Comparison of ENCODE assay signal across 8 cellular contexts in genomic region chr16:47565454-47565853, GRCh38.
A peak's percentile ranks its signal among the peaks of the same experiment; 100 is the strongest.
DNase-seq lines count a peak whose midpoint lies in the region; ATAC-seq and TF ChIP-seq lines count a peak whose summit lies in the region.

No MANE protein-coding gene starts in this region.

- 0 out of 2 replicates have a peak, but pooled peaks cover 4% of the 10 kb centered on the region for H4K20me1 ChIP-seq in IMR-90 (ENCODE audit: insufficient read depth, low read length)

- H2BK20ac ChIP-seq in IMR-90 (ENCODE audit: low read depth, low read length) = 0 out of 2 replicates have a peak overlapping the region, but pooled peaks have one; percentile 44

- H2BK15ac ChIP-seq in IMR-90 (ENCODE audit: low read depth, low read length) = peak overlapping the region; percentile 36; the same call in 1 of the 3 replicates

- H3K4me1 ChIP-seq in IMR-90 (ENCODE audit: control insufficient read depth, insufficient read depth, low read length) = peaks cover 2% of the 10 kb centered on the region; the same call in 1 of the 2 replicates

- no peaks in the 10 kb centered on the region for H3K4me1 Mint-ChIP-seq in mesothelial cell of epicardium

- H3K27me3 Mint-ChIP-seq in mesothelial cell of epicardium (ENCODE audit: low read depth) = no peaks in the 10 kb centered on the region

- CTCF ChIA-PET in IMR-90 (lab: Yijun Ruan, JAX) = no interaction called here

- POLR2A ChIA-PET in IMR-90 (lab: Charles Lee; ENCODE audit: unreplicated experiment) = no interaction called here

- 0 out of 4 replicates have a peak overlapping the region, but pooled peaks have one; percentile 23 to 47 for H4K8ac ChIP-seq in IMR-90 (ENCODE audit: low read depth in 2 of 2, low read length in 2 of 2)

- H2BK5ac ChIP-seq in IMR-90 (ENCODE audit: low read depth, low read length, poor library complexity, severe bottlenecking) = no peak overlapping the region

- no peaks in the 10 kb centered on the region for H3K9me1 ChIP-seq in IMR-90 (ENCODE audit: insufficient read depth, low read length)

- H3K18ac ChIP-seq in IMR-90 (ENCODE audit: low read depth, low read length) = no peak overlapping the region

- peaks cover 20 to 25% of the 10 kb centered on the region in 2 donors for H3K9me3 Mint-ChIP-seq in activated naive CD4-positive, alpha-beta T cell treated with anti-CD3 and anti-CD28 coated beads, Interleukin-2, amount 50 U/mL, for 72 hours
- peaks cover 18% of the 10 kb centered on the region for H3K9me3 Mint-ChIP-seq in mesothelial cell of epicardium

- in situ Hi-C loops in ACHN (cut with HindIII; ENCODE audit: low pct_ligation_motif_present, low pct_unique_long_range_greater_than_20kb, low sequenced_read_pairs) = no loop called here
- in situ Hi-C loops in IMR-90 (cut with MboI; ENCODE audit: low sequenced_read_pairs) = loop anchor here (10.0 kb wide), 1 partner anchor 59 kb away; no protein-coding TSS in a partner anchor

- no peak overlapping the region for H3K4me3 Mint-ChIP-seq in mesothelial cell of epicardium

- intact Hi-C loops in IMR-90 (cut with micrococcal nuclease) = no loop called here

- no peak; the same call in 1 of the 2 replicates for ATAC-seq in IMR-90 (ENCODE audit: low read depth)
- ATAC-seq in activated naive CD4-positive, alpha-beta T cell treated with anti-CD3 and anti-CD28 coated beads, Interleukin-2, amount 50 U/mL, for 72 hours = peak in 1 of 2 donors; percentile 44
- no peak for ATAC-seq in HG03025 (IDR thresholded peaks at IDR 0.05; ENCODE audit: low FRiP score, unreplicated experiment)
- ATAC-seq in GM21737 (IDR thresholded peaks at IDR 0.05; ENCODE audit: unreplicated experiment) = no peak

- TF ChIP-seq POLR2A in IMR-90 (IDR thresholded peaks at IDR 0.05; ENCODE audit: low read depth, low read length) = no peak

- TF ChIP-seq CTCF in IMR-90 (conservative IDR thresholded peaks at IDR 0.05; ENCODE audit: low read depth, low read length) = no peak
- TF ChIP-seq CTCF in mesothelial cell of epicardium (IDR thresholded peaks at IDR 0.05; ENCODE audit: unreplicated experiment) = no peak

- no CpG with 5 or more reads among the region's 6 CpGs for WGBS in IMR-90 (ENCODE audit: extremely low coverage in 2 of 2, insufficient read length in 1 of 2), 2 experiments

- H3K9ac ChIP-seq in IMR-90 (ENCODE audit: low read depth, low read length) = no peak overlapping the region

- dilution Hi-C loops in IMR-90 (cut with HindIII; ENCODE audit: low sequenced_read_pairs, unreplicated experiment) = no loop called here

- BruUV-seq in IMR-90 (replicated peaks; lab: Mats Ljungman, UMichigan) = no TSS peak

- H2AK9ac ChIP-seq in IMR-90 (replicated peaks; ENCODE audit: low read depth, low read length, poor library complexity) = no peak overlapping the region

- H3K14ac ChIP-seq in IMR-90 (replicated peaks; ENCODE audit: low read depth, low read length) = peak overlapping the region; percentile 37; the same call in 1 of the 2 replicates

- no peak overlapping the region for H4K91ac ChIP-seq in IMR-90 (ENCODE audit: insufficient read depth, low read depth, low read length)

- no peak overlapping the region for H3K56ac ChIP-seq in IMR-90 (ENCODE audit: extremely low read depth, insufficient read depth, low read length)

- peak overlapping the region; percentile 26; the same call in 1 of the 2 replicates for H2AK5ac ChIP-seq in IMR-90 (ENCODE audit: low read depth, low read length)

- peaks cover 38 to 41% of the 10 kb centered on the region in 2 donors for H3K36me3 Mint-ChIP-seq in activated naive CD4-positive, alpha-beta T cell treated with anti-CD3 and anti-CD28 coated beads, Interleukin-2, amount 50 U/mL, for 72 hours
- peaks cover 41% of the 10 kb centered on the region for H3K36me3 Mint-ChIP-seq in mesothelial cell of epicardium

- TF ChIP-seq RAD21 in IMR-90 (IDR thresholded peaks at IDR 0.05; ENCODE audit: low read length) = no peak

- no peak overlapping the region for H4K5ac ChIP-seq in IMR-90 (ENCODE audit: low read depth, low read length)

- peak overlapping the region; percentile 26; the same call in 1 of the 2 replicates for H2BK120ac ChIP-seq in IMR-90 (ENCODE audit: low read depth, low read length)

- H3K27me3 ChIP-seq in IMR-90 (ENCODE audit: control insufficient read depth, insufficient read depth, low read length) = no peaks in the 10 kb centered on the region

- H3K4ac ChIP-seq in IMR-90 (ENCODE audit: low read depth, low read length) = peak overlapping the region; percentile 39; the same call in 1 of the 2 replicates

- H3K79me1 ChIP-seq in IMR-90 (ENCODE audit: low read depth in 1 of 2, low read length in 2 of 2) = peaks cover 6 to 18% of the 10 kb centered on the region in 2 experiments; a peak in 2 of 4 replicates

- no peak overlapping the region for H3K4me3 ChIP-seq in IMR-90 (ENCODE audit: insufficient read depth, low read depth, low read length)

- peak overlapping the region; percentile 63; the same call in 1 of the 2 replicates for H3K23ac ChIP-seq in IMR-90 (ENCODE audit: low read depth, low read length)

- H2AFZ ChIP-seq in IMR-90 (replicated peaks; ENCODE audit: low read length, poor library complexity) = no peak overlapping the region

- peaks cover 4% of the 10 kb centered on the region; the same call in 1 of the 2 replicates for H3K36me3 ChIP-seq in IMR-90 (ENCODE audit: control insufficient read depth, insufficient read depth, low read length)

- no peak overlapping the region; the same call in 1 of the 2 replicates for H3K4me2 ChIP-seq in IMR-90 (ENCODE audit: low read depth, low read length)

- peak; percentile 57 for DNase-seq in ACHN
- peak; percentile 66 for DNase-seq in IMR-90
- no peak for DNase-seq in activated naive CD4-positive, alpha-beta T cell treated with anti-CD3 and anti-CD28 coated beads, Interleukin-2, amount 50 U/mL, for 72 hours (ENCODE audit: low spot score in 2 of 2)
- DNase-seq in hepatic stellate cell (ENCODE audit: low spot score) = peak; percentile 17
- DNase-seq in mesothelial cell of epicardium (ENCODE audit: low spot score in 2 of 2, unreplicated experiment in 2 of 2) = no peak
- DNase-seq in germinal center (ENCODE audit: low spot score) = no peak

- H3K27ac Mint-ChIP-seq in activated naive CD4-positive, alpha-beta T cell treated with anti-CD3 and anti-CD28 coated beads, Interleukin-2, amount 50 U/mL, for 72 hours = peak overlapping the region; percentile 1 to 56
- no peak overlapping the region for H3K27ac Mint-ChIP-seq in mesothelial cell of epicardium

- H3K27ac ChIP-seq in IMR-90 (ENCODE audit: insufficient read depth, low read length) = no peak overlapping the region

- no peaks in the 10 kb centered on the region for H3K9me3 ChIP-seq in IMR-90 (ENCODE audit: control insufficient read depth, insufficient read depth, low read length)

TF ChIP-seq in IMR-90, 13 proteins besides CTCF, POLR2A, EP300 and RAD21:
- TF ChIP-seq RCOR1 (IDR thresholded peaks at IDR 0.05; ENCODE audit: insufficient replicate concordance, low read length) (no peak), CHD1 (IDR thresholded peaks at IDR 0.05; ENCODE audit: low read depth, low read length) (no peak), MAZ (IDR thresholded peaks at IDR 0.05; ENCODE audit: borderline replicate concordance, low read depth, low read length) (no peak), SMC3 (IDR thresholded peaks at IDR 0.05; ENCODE audit: low read depth, low read length) (no peak), MAFK (IDR thresholded peaks at IDR 0.05; ENCODE audit: low read depth, low read length) (no peak), CEBPB (IDR thresholded peaks at IDR 0.05; ENCODE audit: low read depth, low read length) (0 out of 2 replicates have a peak, but pooled peaks have one; percentile 19), BHLHE40 (IDR thresholded peaks at IDR 0.05; ENCODE audit: low read depth, low read length) (no peak)

Comparison
In these comparisons a context has a peak if more than half of its experiments do, and no peak if none do; other contexts are left out.
1. DNase-seq: peak in ACHN (single experiment), IMR-90 (single experiment) and hepatic stellate cell (single experiment); none in activated naive CD4-positive, alpha-beta T cell treated with anti-CD3 and anti-CD28 coated beads, Interleukin-2, amount 50 U/mL, for 72 hours (0 of 2), mesothelial cell of epicardium (0 of 2) and germinal center (single experiment).